Comparison of ENCODE assay signal across 9 cellular contexts in genomic region chr13:36163809-36164308, GRCh38. TPM values are rescaled to one million over a fixed set of nuclear protein-coding genes. Genes with fewer than 3 reads are reported as not detected.
DNase-seq lines count a peak whose midpoint lies in the region; ATAC-seq and TF ChIP-seq lines count a peak whose summit lies in the region.
"Had no signal": no experiment of that assay in that cellular context is flagged by ENCODE, and none has a peak within 500 bp of the region (broad histone marks: within the 10 kb centered on the region; RNA-seq: fewer than 3 reads in every experiment).

No MANE protein-coding gene starts in this region.

- intact Hi-C loops in Right ventricle myocardium inferior (cut with DNase I) (loop anchor here (1.0 to 10.0 kb wide), 2 partner anchors 10 to 169 kb away; no protein-coding TSS in a partner anchor), cardiac septum (cut with DNase I) (no loop called here), left ventricle myocardium superior (cut with micrococcal nuclease) (no loop called here), aorta (cut with DNase I) (no loop called here)

- no peaks in the 10 kb centered on the region for H4K20me1 ChIP-seq in SK-N-SH (ENCODE audit: insufficient read depth)

- POLR2A ChIA-PET in SK-N-SH (lab: Yijun Ruan, JAX) = no interaction called here
- POLR2A ChIA-PET in activated CD4-positive, alpha-beta memory T cell treated with anti-CD3 and anti-CD28 coated beads, Interleukin-2, amount 10 ng/mL, durations not matched to agents 7 days and 5 days (lab: Charles Lee) = no interaction called here

- TF ChIP-seq CTCF in SK-N-SH (IDR thresholded peaks at IDR 0.05) = no peak

- H3K9me3 Mint-ChIP-seq in activated CD4-positive, alpha-beta memory T cell treated with anti-CD3 and anti-CD28 coated beads, Interleukin-2, amount 10 ng/mL, durations not matched to agents 7 days and 5 days = peaks cover 9% of the 10 kb centered on the region

- H3K4me1 ChIP-seq in SK-N-SH (ENCODE audit: control insufficient read depth in 1 of 2, insufficient read depth in 2 of 2, low read depth in 1 of 2, low read length in 1 of 2) (peaks cover 7 to 24% of the 10 kb centered on the region in 2 experiments; a peak in 3 of 4 replicates), aorta (ENCODE audit: control insufficient read depth in 1 of 2, insufficient read depth in 2 of 2, low read length in 2 of 2) (peaks cover 0 to 3% of the 10 kb centered on the region in 2 donors)
- H3K4me1 ChIP-seq: A549 had no signal

- DNase-seq in Right ventricle myocardium inferior (ENCODE audit: missing footprints) (peak; percentile 83), cardiac septum (ENCODE audit: low spot score) (no peak), SK-N-SH (peak; percentile 20), left ventricle myocardium superior (peak; percentile 80), aorta (peak; percentile 70 to 80), epidermal melanocyte (ENCODE audit: insufficient read length, low spot score) (no peak)
- no peak for DNase-seq in activated CD4-positive, alpha-beta memory T cell treated with anti-CD3 and anti-CD28 coated beads, Interleukin-2, amount 10 ng/mL, durations not matched to agents 7 days and 5 days

- no peak for TF ChIP-seq RAD21 in SK-N-SH (IDR thresholded peaks at IDR 0.05; ENCODE audit: low read length)

- peak overlapping the region in 1 of 2 experiments; percentile 94; a peak in 2 of 4 replicates for H3K27ac ChIP-seq in SK-N-SH (ENCODE audit: low read depth in 2 of 2, low read length in 1 of 2)
- no peak overlapping the region for H3K27ac ChIP-seq in aorta (ENCODE audit: low read depth in 1 of 2, low read length in 2 of 2)
- H3K27ac ChIP-seq: A549 had no signal

- peaks cover 5% of the 10 kb centered on the region for H3F3A ChIP-seq in SK-N-SH (replicated peaks; ENCODE audit: insufficient read depth)

- no peaks in the 10 kb centered on the region for H3K9me2 ChIP-seq in SK-N-SH

- 36% methylated on average over 7 of the region's 7 CpGs for WGBS in SK-N-SH (ENCODE audit: low lambda C conversion rate)
- WGBS in aorta, 2 donors = 5% methylated on average over 7 of the region's 7 CpGs

- CTCF ChIA-PET in SK-N-SH (lab: Yijun Ruan, JAX) = no interaction called here
- CTCF ChIA-PET in activated CD4-positive, alpha-beta memory T cell treated with anti-CD3 and anti-CD28 coated beads, Interleukin-2, amount 10 ng/mL, durations not matched to agents 7 days and 5 days (lab: Charles Lee) = no interaction called here

- ATAC-seq in Right ventricle myocardium inferior (peak; percentile 85), left ventricle myocardium superior (peak; percentile 97), aorta (ENCODE audit: low FRiP score) (peak; percentile 33), HG02798 (IDR thresholded peaks at IDR 0.05; ENCODE audit: poor library complexity, unreplicated experiment) (no peak)
- ATAC-seq: A549 had no signal

- no peak overlapping the region for H3K4me3 Mint-ChIP-seq in activated CD4-positive, alpha-beta memory T cell treated with anti-CD3 and anti-CD28 coated beads, Interleukin-2, amount 10 ng/mL, durations not matched to agents 7 days and 5 days

- no peaks in the 10 kb centered on the region for H3K27me3 Mint-ChIP-seq in activated CD4-positive, alpha-beta memory T cell treated with anti-CD3 and anti-CD28 coated beads, Interleukin-2, amount 10 ng/mL, durations not matched to agents 7 days and 5 days

- no peaks in the 10 kb centered on the region for H3K36me3 Mint-ChIP-seq in activated CD4-positive, alpha-beta memory T cell treated with anti-CD3 and anti-CD28 coated beads, Interleukin-2, amount 10 ng/mL, durations not matched to agents 7 days and 5 days (ENCODE audit: low read depth)

- H3K9ac ChIP-seq in SK-N-SH = peak overlapping the region; percentile 8; the same call in 1 of the 2 replicates

- H3K79me2 ChIP-seq in SK-N-SH (ENCODE audit: insufficient read depth) = no peaks in the 10 kb centered on the region

- H3K27me3 ChIP-seq in SK-N-SH (ENCODE audit: insufficient read depth) (no peaks in the 10 kb centered on the region), aorta (ENCODE audit: control insufficient read depth in 1 of 2, insufficient read depth in 2 of 2, low read length in 1 of 2) (no peaks in the 10 kb centered on the region)

- peak in 1 of 2 experiments; percentile 56; a peak in 1 of 4 replicates for TF ChIP-seq EP300 in SK-N-SH (IDR thresholded peaks at IDR 0.05; ENCODE audit: borderline replicate concordance in 1 of 2, low read depth in 1 of 2, low read length in 1 of 2)

- H3K9me3 ChIP-seq in SK-N-SH (no peaks in the 10 kb centered on the region), aorta (ENCODE audit: control insufficient read depth, low read length) (no peaks in the 10 kb centered on the region)
- H3K9me3 ChIP-seq: A549 had no signal

- no peaks in the 10 kb centered on the region for H3K4me1 Mint-ChIP-seq in activated CD4-positive, alpha-beta memory T cell treated with anti-CD3 and anti-CD28 coated beads, Interleukin-2, amount 10 ng/mL, durations not matched to agents 7 days and 5 days

- no peak overlapping the region for H3K4me3 ChIP-seq in SK-N-SH (ENCODE audit: low read depth in 2 of 2, low read length in 1 of 2)
- H3K4me3 ChIP-seq in aorta (ENCODE audit: low read length in 2 of 2) = no peak overlapping the region
- H3K4me3 ChIP-seq: A549 had no signal

- H3K27ac Mint-ChIP-seq in activated CD4-positive, alpha-beta memory T cell treated with anti-CD3 and anti-CD28 coated beads, Interleukin-2, amount 10 ng/mL, durations not matched to agents 7 days and 5 days = no peak overlapping the region

- H3K36me3 ChIP-seq in SK-N-SH (replicated peaks in 1 of 2; ENCODE audit: control insufficient read depth in 1 of 2, insufficient read depth in 2 of 2, low read length in 1 of 2) (no peaks in the 10 kb centered on the region), aorta (ENCODE audit: control insufficient read depth in 1 of 2, insufficient read depth in 2 of 2, low read length in 1 of 2) (no peaks in the 10 kb centered on the region)

- peak overlapping the region; percentile 64 for H3K4me2 ChIP-seq in SK-N-SH
- H3K4me2 ChIP-seq: A549 had no signal

- H2AFZ ChIP-seq in SK-N-SH (ENCODE audit: low read depth) = no peak overlapping the region

TF ChIP-seq in SK-N-SH, 30 proteins besides CTCF, POLR2A, EP300 and RAD21 (continues in another document):
- TF ChIP-seq GATA2 (CRISPR knock-in tag; IDR thresholded peaks at IDR 0.05) (no peak), CHD2 (IDR thresholded peaks at IDR 0.05; ENCODE audit: low read length, partially characterized antibody) (no peak), PBX3 (IDR thresholded peaks at IDR 0.05) (peak; percentile 81), SIN3A (IDR thresholded peaks at IDR 0.05; ENCODE audit: borderline replicate concordance, low read depth, low read length) (no peak), EZH2phosphoT487 (IDR thresholded peaks at IDR 0.05; ENCODE audit: borderline replicate concordance, low read depth) (no peak), MEF2A (IDR thresholded peaks at IDR 0.05; ENCODE audit: borderline replicate concordance, low read depth) (peak; percentile 57), RCOR1 (IDR thresholded peaks at IDR 0.05; ENCODE audit: low read length) (no peak), TAF1 (IDR thresholded peaks at IDR 0.05; ENCODE audit: borderline replicate concordance, low read depth, low read length) (no peak), NFIC (IDR thresholded peaks at IDR 0.05; ENCODE audit: borderline replicate concordance) (peak; percentile 72), USF2 (IDR thresholded peaks at IDR 0.05; ENCODE audit: borderline replicate concordance, low read depth, low read length) (no peak), TEAD4 (IDR thresholded peaks at IDR 0.05; ENCODE audit: borderline replicate concordance, insufficient read depth) (0 out of 2 replicates have a peak, but pooled peaks have one; percentile 48), GABPA (IDR thresholded peaks at IDR 0.05; ENCODE audit: low read depth) (no peak; the same call in 1 of the 2 replicates), SMC3 (IDR thresholded peaks at IDR 0.05; ENCODE audit: low read depth, low read length) (no peak)

RNA-seq across cellular contexts. Expression of gene DCLK1, which starts 32.7 kb away (rescaled TPM):
- total RNA-seq in Right ventricle myocardium inferior (19.3 TPM), cardiac septum (13.8 TPM), left ventricle myocardium superior (9.9 TPM), aorta (10 to 100 TPM; 24.7 to 47.4 TPM)
- polyA plus RNA-seq in SK-N-SH (2012; rRNA removed) (0.94 and 1.1 TPM in 2 replicates), aorta (1 to 10 TPM; 2.6 to 3.1 TPM)
- 1.3 and 1.6 TPM in 2 replicates for polyA plus RNA-seq in SK-N-SH (2012; cell fraction: cytosol; rRNA removed)
- polyA plus RNA-seq in SK-N-SH (2012; cell fraction: nucleus; rRNA removed) = 1.7 and 2.3 TPM in 2 replicates
- not detected for total RNA-seq in activated CD4-positive, alpha-beta memory T cell treated with anti-CD3 and anti-CD28 coated beads, Interleukin-2, amount 10 ng/mL, durations not matched to agents 7 days and 5 days

RNA-seq across cellular contexts. Expression of gene SOHLH2, which starts 50.5 kb away (rescaled TPM):
- total RNA-seq in Right ventricle myocardium inferior (not detected), cardiac septum (1.0 TPM), left ventricle myocardium superior (not detected), aorta (not detected)
- polyA plus RNA-seq in SK-N-SH (2012; rRNA removed) (0.85 and 1.2 TPM in 2 replicates), aorta (under 1 TPM in 1 of 2 donors, not detected in 1; 0.63 TPM)
- 0.93 and 1.1 TPM in 2 replicates for polyA plus RNA-seq in SK-N-SH (2012; cell fraction: cytosol; rRNA removed)
- 1.3 and 2.1 TPM in 2 replicates for polyA plus RNA-seq in SK-N-SH (2012; cell fraction: nucleus; rRNA removed)
- not detected for total RNA-seq in activated CD4-positive, alpha-beta memory T cell treated with anti-CD3 and anti-CD28 coated beads, Interleukin-2, amount 10 ng/mL, durations not matched to agents 7 days and 5 days

Comparison
In these comparisons a context has a peak if more than half of its experiments do, and no peak if none do; other contexts are left out.
1. DNase-seq: peak in Right ventricle myocardium inferior (single experiment), SK-N-SH (single experiment), left ventricle myocardium superior (single experiment) and aorta (2 of 2); none in cardiac septum (single experiment), activated CD4-positive, alpha-beta memory T cell treated with anti-CD3 and anti-CD28 coated beads, Interleukin-2, amount 10 ng/mL, durations not matched to agents 7 days and 5 days (single experiment) and epidermal melanocyte (single experiment).
2. RNA of gene DCLK1, which starts 32.7 kb away (total RNA-seq): 24.7 to 47.4 TPM in aorta, 19.3 TPM in Right ventricle myocardium inferior (single experiment), 13.8 TPM in cardiac septum (single experiment) and 9.9 TPM in left ventricle myocardium superior (single experiment); not detected in activated CD4-positive, alpha-beta memory T cell treated with anti-CD3 and anti-CD28 coated beads, Interleukin-2, amount 10 ng/mL, durations not matched to agents 7 days and 5 days; every median in the first group is over 10 times any median in the second.